In the genomic region with DNA sequence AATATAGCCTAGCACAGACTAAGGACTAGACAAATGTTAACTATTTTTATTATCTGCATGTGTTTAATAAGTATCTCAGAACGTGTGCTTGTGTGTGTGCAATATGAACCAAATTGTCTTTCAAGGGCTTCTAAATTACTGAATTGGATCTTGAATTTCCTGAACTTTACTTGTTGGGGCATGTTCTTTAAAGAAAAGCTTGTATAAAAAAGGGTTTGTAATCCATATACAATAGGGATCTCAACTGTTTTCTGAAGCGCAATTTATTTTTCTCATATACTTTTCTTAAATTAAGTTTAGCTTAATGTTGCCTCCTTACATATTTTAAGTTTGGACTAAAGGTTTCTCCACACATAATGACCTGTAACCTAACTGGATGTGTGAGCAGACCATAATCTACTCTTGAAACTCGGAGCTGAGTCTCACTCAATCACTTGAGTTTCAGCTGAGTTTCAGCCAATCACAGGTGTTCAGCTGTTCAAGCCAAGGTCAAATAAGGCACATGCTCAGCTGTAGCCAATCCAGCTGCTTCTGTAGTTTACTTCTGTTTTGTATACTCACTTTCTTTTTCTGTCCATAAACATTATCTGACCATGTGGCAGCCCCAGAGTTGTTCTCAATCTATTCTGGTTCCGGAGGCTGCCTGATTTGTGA, we compare ENCODE assay signal across 9 cellular contexts.
A peak's percentile ranks its signal among the peaks of the same experiment; 100 is the strongest.
DNase-seq lines count a peak whose midpoint lies in the region; ATAC-seq and TF ChIP-seq lines count a peak whose summit lies in the region.
"Had no signal": no experiment of that assay in that cellular context is flagged by ENCODE, and none has a peak within 500 bp of the region (broad histone marks: within the 10 kb centered on the region; RNA-seq: fewer than 3 reads in every experiment).

No MANE protein-coding gene starts in this region.

- H3K4me3 ChIP-seq in OCI-LY3 (ENCODE audit: low read length): peak overlapping the region; percentile 36
- H3K4me3 ChIP-seq in thyroid gland (replicated peaks in 1 of 3): no peak overlapping the region
- H3K4me3 ChIP-seq in body of pancreas: no peak overlapping the region

- peak; percentile 49 for ATAC-seq in left ventricle myocardium superior
- ATAC-seq in Right ventricle myocardium inferior: no peak
- peak; percentile 56 for ATAC-seq in HG02970 (IDR thresholded peaks at IDR 0.05; ENCODE audit: low FRiP score, unreplicated experiment)
- ATAC-seq in body of pancreas: no peak

- WGBS in thyroid gland, 2 donors: 80 to 84% methylated on average over 4 of the region's 4 CpGs
- WGBS in body of pancreas, 2 donors: 73 to 76% methylated on average over 4 of the region's 4 CpGs

- no peak for TF ChIP-seq POLR2A in thyroid gland (IDR thresholded peaks at IDR 0.05)
- TF ChIP-seq POLR2A in body of pancreas (IDR thresholded peaks at IDR 0.05): no peak

- intact Hi-C loops in left ventricle myocardium superior (cut with micrococcal nuclease) (no loop called here), Right ventricle myocardium inferior (cut with DNase I) (no loop called here), thyroid gland (cut with DNase I) (no loop called here), body of pancreas (cut with DNase I) (no loop called here), cardiac septum (cut with DNase I) (no loop called here)

- H3K27ac ChIP-seq in OCI-LY3 (ENCODE audit: low read length) (peak overlapping the region; percentile 84), thyroid gland (no peak overlapping the region), body of pancreas (no peak overlapping the region)

- no peaks in the 10 kb centered on the region for H4K20me1 ChIP-seq in OCI-LY3 (ENCODE audit: insufficient read depth, low read length)

- peaks cover 5% of the 10 kb centered on the region for H3K36me3 ChIP-seq in OCI-LY3 (replicated peaks; ENCODE audit: low read depth, low read length)
- no peaks in the 10 kb centered on the region for H3K36me3 ChIP-seq in thyroid gland
- no peaks in the 10 kb centered on the region for H3K36me3 ChIP-seq in body of pancreas (replicated peaks in 1 of 2; ENCODE audit: insufficient read depth in 1 of 2, low read depth in 2 of 2)

- H3K4me1 ChIP-seq in OCI-LY3 (ENCODE audit: low read length): peaks cover 39% of the 10 kb centered on the region
- H3K4me1 ChIP-seq in thyroid gland: peaks cover 0 to 3% of the 10 kb centered on the region in 2 donors
- no peaks in the 10 kb centered on the region for H3K4me1 ChIP-seq in body of pancreas

- H3K79me2 ChIP-seq in OCI-LY3 (ENCODE audit: low read length): no peaks in the 10 kb centered on the region

- H3K9me3 ChIP-seq in OCI-LY3 (ENCODE audit: insufficient read depth, low read length) (no peaks in the 10 kb centered on the region), thyroid gland (no peaks in the 10 kb centered on the region), body of pancreas (no peaks in the 10 kb centered on the region)

- H3K27me3 ChIP-seq in OCI-LY3 (ENCODE audit: low read depth, low read length) (no peaks in the 10 kb centered on the region), thyroid gland (no peaks in the 10 kb centered on the region), body of pancreas (no peaks in the 10 kb centered on the region)

- TF ChIP-seq CTCF in OCI-LY3 (IDR thresholded peaks at IDR 0.05; ENCODE audit: low read depth, low read length) (no peak), thyroid gland (IDR thresholded peaks at IDR 0.05) (no peak), body of pancreas (IDR thresholded peaks at IDR 0.05) (no peak)

- DNase-seq in left ventricle myocardium superior (no peak), Right ventricle myocardium inferior (ENCODE audit: missing footprints) (no peak), amniotic stem cell (lab: John Stamatoyannopoulos, UW) (no peak), thyroid gland (no peak), body of pancreas (no peak), cardiac septum (ENCODE audit: low spot score) (no peak)
- DNase-seq: stimulated activated CD4-positive, alpha-beta T cell treated with anti-CD3 and anti-CD28 coated beads, Interleukin-2, amount 100 ng/mL, for 48 hours had no signal

- peak overlapping the region; percentile 75 for H3K4me2 ChIP-seq in OCI-LY3 (ENCODE audit: low read length)

- H3K9ac ChIP-seq in OCI-LY3 (ENCODE audit: low read length): peak overlapping the region; percentile 27; the same call in 1 of the 2 replicates

- no peak overlapping the region for H2AFZ ChIP-seq in OCI-LY3 (ENCODE audit: low read depth, low read length)

Comparison
In these comparisons a context has a peak if more than half of its experiments do, and no peak if none do; other contexts are left out.
1. ATAC-seq: peak in left ventricle myocardium superior (single experiment) and HG02970 (single experiment); none in Right ventricle myocardium inferior (single experiment) and body of pancreas (single experiment).